Comparison of ENCODE assay signal across 13 cellular contexts in the genomic region with DNA sequence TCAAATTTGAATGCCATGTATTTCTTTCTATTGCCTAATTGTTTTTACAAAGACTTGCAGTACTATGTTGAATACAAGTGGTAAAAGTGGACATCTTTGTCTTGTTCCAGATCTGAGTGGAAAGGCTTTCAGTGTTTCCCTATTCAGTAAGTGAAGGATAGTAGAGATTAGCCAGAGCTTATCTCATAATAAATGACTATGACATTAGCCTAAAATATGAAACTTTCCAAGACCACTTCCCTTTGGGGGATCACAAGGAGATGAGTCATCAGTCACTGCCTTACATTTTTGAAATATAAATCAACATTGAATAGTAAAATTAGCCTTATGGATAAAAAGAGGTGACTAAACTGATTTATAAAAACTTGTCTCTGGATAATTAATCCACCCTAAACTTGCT.
DNase-seq lines count a peak whose midpoint lies in the region; ATAC-seq and FAIRE-seq lines count a peak whose summit lies in the region.
"Had no signal": no experiment of that assay in that cellular context is flagged by ENCODE, and none has a peak within 500 bp of the region (broad histone marks: within the 10 kb centered on the region; RNA-seq: fewer than 3 reads in every experiment).

No MANE protein-coding gene starts in this region.

- no peak overlapping the region for H3K18ac ChIP-seq in trophoblast cell (ENCODE audit: low read length)

- H3K27ac ChIP-seq in layer of hippocampus (ENCODE audit: low read depth, low read length) (peak overlapping the region; percentile 25), trophoblast cell (ENCODE audit: low read depth, low read length) (no peak overlapping the region)
- H3K27ac ChIP-seq: prostate gland had no signal

- H3K27me3 ChIP-seq in layer of hippocampus (ENCODE audit: control insufficient read depth, insufficient read depth, low read length) (no peaks in the 10 kb centered on the region), trophoblast cell (ENCODE audit: insufficient read depth, low read length) (no peaks in the 10 kb centered on the region)

- no peak overlapping the region for H3K23ac ChIP-seq in trophoblast cell (ENCODE audit: low read length)

- no peak overlapping the region for H2BK12ac ChIP-seq in trophoblast cell (ENCODE audit: low read length)

- FAIRE-seq in RCC 7860 (lab: Jason Lieb, UNC): peak; percentile 90

- no peaks in the 10 kb centered on the region for H3K36me3 ChIP-seq in trophoblast cell (ENCODE audit: control insufficient read depth in 1 of 2, insufficient read depth in 2 of 2, low read length in 2 of 2)
- H3K36me3 ChIP-seq: prostate gland had no signal

- H2BK5ac ChIP-seq in trophoblast cell (ENCODE audit: low read depth, low read length, poor library complexity): no peak overlapping the region

- no peak overlapping the region for H3K4me3 ChIP-seq in trophoblast cell (ENCODE audit: low read depth, low read length)
- H3K4me3 ChIP-seq: prostate gland had no signal

- no peak overlapping the region for H3K4me2 ChIP-seq in trophoblast cell (ENCODE audit: low read length)

- no peak overlapping the region for H4K91ac ChIP-seq in trophoblast cell (ENCODE audit: low read depth, low read length)

- no peak overlapping the region for H4K12ac ChIP-seq in trophoblast cell (ENCODE audit: low read depth, low read length)

- no peak overlapping the region for H2BK120ac ChIP-seq in trophoblast cell (ENCODE audit: insufficient read depth, low read length, poor library complexity)

- no peaks in the 10 kb centered on the region for H3K79me2 ChIP-seq in trophoblast cell (ENCODE audit: control insufficient read depth, insufficient read depth, low read length, poor library complexity)

- H4K8ac ChIP-seq in trophoblast cell (ENCODE audit: low read depth, low read length): no peak overlapping the region

- ATAC-seq in HG02588 (IDR thresholded peaks at IDR 0.05; ENCODE audit: unreplicated experiment): no peak

- DNase-seq in EL (peak; percentile 24), RCC 7860 (ENCODE audit: low spot score) (peak; percentile 64), dermis blood vessel endothelial cell (peak; percentile 56), trophoblast cell (no peak), GM19240 (ENCODE audit: insufficient read length, low spot score) (no peak), GOT3 (lab: John Stamatoyannopoulos, UW) (no peak)
- DNase-seq: activated CD8-positive, alpha-beta memory T cell treated with anti-CD3 and anti-CD28 coated beads, Interleukin-2, amount 50 U/mL, for 4 hours; activated naive CD4-positive, alpha-beta T cell treated with anti-CD3 and anti-CD28 coated beads, Interleukin-2, amount 50 U/mL, for 16 hours; NCI-H1105 treated with DMSO at 0.1 percent for 48 hours; NCI-H345 had no signal

- no peaks in the 10 kb centered on the region for H3K9me3 ChIP-seq in trophoblast cell (ENCODE audit: insufficient read depth, low read depth, low read length)
- H3K9me3 ChIP-seq: prostate gland had no signal

- H3K4me1 ChIP-seq in trophoblast cell (ENCODE audit: control insufficient read depth in 1 of 2, insufficient read depth in 2 of 2, low read length in 2 of 2): no peaks in the 10 kb centered on the region
- H3K4me1 ChIP-seq: prostate gland had no signal

- H2AK5ac ChIP-seq in trophoblast cell (ENCODE audit: low read length): no peak overlapping the region

- H3K79me1 ChIP-seq in trophoblast cell (ENCODE audit: low read length): no peaks in the 10 kb centered on the region

- H3K4ac ChIP-seq in trophoblast cell (ENCODE audit: low read depth, low read length): no peak overlapping the region

- no peak overlapping the region for H3K9ac ChIP-seq in trophoblast cell (ENCODE audit: low read length)

- H2AFZ ChIP-seq in trophoblast cell (ENCODE audit: insufficient read depth, low read length, poor library complexity): no peak overlapping the region

- H3K14ac ChIP-seq in trophoblast cell (ENCODE audit: low read length): no peak overlapping the region

Comparison
In these comparisons a context has a peak if more than half of its experiments do, and no peak if none do; other contexts are left out.
1. DNase-seq: peak in EL (single experiment), RCC 7860 (single experiment) and dermis blood vessel endothelial cell (single experiment); none in trophoblast cell (0 of 2), GM19240 (single experiment) and GOT3 (single experiment).